1 cellular context compared by ENCODE assay signal in the genomic region with DNA sequence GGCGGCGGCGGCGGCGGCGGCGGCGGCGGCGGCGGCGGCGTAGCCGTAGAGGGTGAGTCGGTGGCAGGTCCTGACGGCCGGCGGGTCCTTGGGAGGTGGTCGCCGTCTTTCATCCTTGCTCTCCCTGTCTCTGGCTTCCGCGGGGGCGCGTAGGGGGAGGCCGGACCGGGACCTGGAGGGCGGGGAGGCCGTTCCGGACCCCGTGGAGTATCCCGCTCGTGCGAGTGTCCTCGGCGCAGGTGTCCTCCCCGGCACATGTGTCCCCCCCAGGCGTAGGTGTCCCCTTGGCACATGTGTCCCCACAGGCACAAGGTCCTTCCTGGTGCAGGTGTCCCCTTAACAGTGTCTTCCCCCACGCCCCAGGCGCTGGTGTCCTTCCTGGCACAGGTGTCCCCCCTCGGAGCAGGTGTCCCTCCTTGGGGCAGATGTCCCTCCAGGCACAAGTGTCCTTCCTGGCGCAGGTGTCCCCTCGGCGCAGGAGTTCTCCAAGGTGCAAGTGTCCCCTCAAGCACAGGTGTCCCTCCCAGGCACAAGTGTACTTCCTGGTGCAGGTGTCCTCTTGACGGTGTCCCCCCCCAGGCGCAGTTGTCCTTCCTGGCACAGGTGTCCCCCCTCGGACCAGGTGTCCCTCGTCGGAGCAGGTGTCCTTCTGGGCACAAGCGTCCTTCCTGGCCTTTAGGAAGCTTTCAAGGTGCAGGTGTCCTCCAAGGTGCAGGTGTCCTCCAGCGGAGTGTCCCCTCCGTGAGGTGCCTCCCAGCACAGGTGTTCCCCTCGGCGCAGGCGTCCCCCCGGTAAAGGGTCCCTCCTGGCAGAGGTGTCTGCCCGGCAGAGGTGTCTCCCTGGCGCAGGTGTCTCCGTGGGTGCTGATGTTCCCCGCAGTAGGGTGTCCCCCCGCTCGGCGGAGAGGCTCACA.
TF ChIP-seq lines count a peak whose summit lies in the region.

No MANE protein-coding gene starts in this region.

TF ChIP-seq in H1, 55 proteins besides CTCF, POLR2A, EP300 and RAD21:
- TF ChIP-seq TEAD4 (IDR thresholded peaks at IDR 0.05; ENCODE audit: low read depth, low read length): no peak
- TF ChIP-seq CBX8 (IDR thresholded peaks at IDR 0.05; ENCODE audit: borderline replicate concordance, low read depth, low read length): no peak
- no peak for TF ChIP-seq NRF1 (IDR thresholded peaks at IDR 0.05; ENCODE audit: low read depth, low read length)
- TF ChIP-seq PHF8 (conservative IDR thresholded peaks at IDR 0.05; ENCODE audit: low read depth, low read length): peak; percentile 74; the same call in 1 of the 2 replicates
- no peak for TF ChIP-seq SIRT6 (IDR thresholded peaks at IDR 0.05; ENCODE audit: low read length)
- TF ChIP-seq SRF (IDR thresholded peaks at IDR 0.05; ENCODE audit: low read depth, low read length): no peak
- TF ChIP-seq BACH1 (IDR thresholded peaks at IDR 0.05; ENCODE audit: low read length): no peak
- TF ChIP-seq, protein P1, sequence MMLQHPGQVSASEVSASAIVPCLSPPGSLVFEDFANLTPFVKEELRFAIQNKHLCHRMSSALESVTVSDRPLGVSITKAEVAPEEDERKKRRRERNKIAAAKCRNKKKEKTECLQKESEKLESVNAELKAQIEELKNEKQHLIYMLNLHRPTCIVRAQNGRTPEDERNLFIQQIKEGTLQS (IDR thresholded peaks at IDR 0.05; ENCODE audit: insufficient read depth, low read depth, low read length): no peak
- TF ChIP-seq, protein P2, sequence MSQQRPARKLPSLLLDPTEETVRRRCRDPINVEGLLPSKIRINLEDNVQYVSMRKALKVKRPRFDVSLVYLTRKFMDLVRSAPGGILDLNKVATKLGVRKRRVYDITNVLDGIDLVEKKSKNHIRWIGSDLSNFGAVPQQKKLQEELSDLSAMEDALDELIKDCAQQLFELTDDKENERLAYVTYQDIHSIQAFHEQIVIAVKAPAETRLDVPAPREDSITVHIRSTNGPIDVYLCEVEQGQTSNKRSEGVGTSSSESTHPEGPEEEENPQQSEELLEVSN (IDR thresholded peaks at IDR 0.05): no peak
- TF ChIP-seq MAFK (IDR thresholded peaks at IDR 0.05; ENCODE audit: low read depth, low read length): no peak
- 0 out of 2 replicates have a peak, but pooled peaks have one; percentile 17 for TF ChIP-seq RBBP5 (IDR thresholded peaks at IDR 0.05; ENCODE audit: borderline replicate concordance, low read depth, low read length)
- peak; percentile 20 for TF ChIP-seq KDM4A (IDR thresholded peaks at IDR 0.05; ENCODE audit: low read depth, low read length, severe bottlenecking)
- no peak for TF ChIP-seq TAF7 (optimal IDR thresholded peaks at IDR 0.05; ENCODE audit: borderline replicate concordance, low read depth, low read length)
- no peak for TF ChIP-seq CHD2 (IDR thresholded peaks at IDR 0.05; ENCODE audit: low read length)
